In genomic region chr10:50624154-50624865, GRCh38 we compare ENCODE assay signal across 1 cellular context.
TF ChIP-seq lines count a peak whose summit lies in the region.

No MANE protein-coding gene starts in this region.

TF ChIP-seq in HEK293, 187 proteins besides CTCF, POLR2A, EP300 and RAD21 (continued from another document):
- TF ChIP-seq, protein P1, sequence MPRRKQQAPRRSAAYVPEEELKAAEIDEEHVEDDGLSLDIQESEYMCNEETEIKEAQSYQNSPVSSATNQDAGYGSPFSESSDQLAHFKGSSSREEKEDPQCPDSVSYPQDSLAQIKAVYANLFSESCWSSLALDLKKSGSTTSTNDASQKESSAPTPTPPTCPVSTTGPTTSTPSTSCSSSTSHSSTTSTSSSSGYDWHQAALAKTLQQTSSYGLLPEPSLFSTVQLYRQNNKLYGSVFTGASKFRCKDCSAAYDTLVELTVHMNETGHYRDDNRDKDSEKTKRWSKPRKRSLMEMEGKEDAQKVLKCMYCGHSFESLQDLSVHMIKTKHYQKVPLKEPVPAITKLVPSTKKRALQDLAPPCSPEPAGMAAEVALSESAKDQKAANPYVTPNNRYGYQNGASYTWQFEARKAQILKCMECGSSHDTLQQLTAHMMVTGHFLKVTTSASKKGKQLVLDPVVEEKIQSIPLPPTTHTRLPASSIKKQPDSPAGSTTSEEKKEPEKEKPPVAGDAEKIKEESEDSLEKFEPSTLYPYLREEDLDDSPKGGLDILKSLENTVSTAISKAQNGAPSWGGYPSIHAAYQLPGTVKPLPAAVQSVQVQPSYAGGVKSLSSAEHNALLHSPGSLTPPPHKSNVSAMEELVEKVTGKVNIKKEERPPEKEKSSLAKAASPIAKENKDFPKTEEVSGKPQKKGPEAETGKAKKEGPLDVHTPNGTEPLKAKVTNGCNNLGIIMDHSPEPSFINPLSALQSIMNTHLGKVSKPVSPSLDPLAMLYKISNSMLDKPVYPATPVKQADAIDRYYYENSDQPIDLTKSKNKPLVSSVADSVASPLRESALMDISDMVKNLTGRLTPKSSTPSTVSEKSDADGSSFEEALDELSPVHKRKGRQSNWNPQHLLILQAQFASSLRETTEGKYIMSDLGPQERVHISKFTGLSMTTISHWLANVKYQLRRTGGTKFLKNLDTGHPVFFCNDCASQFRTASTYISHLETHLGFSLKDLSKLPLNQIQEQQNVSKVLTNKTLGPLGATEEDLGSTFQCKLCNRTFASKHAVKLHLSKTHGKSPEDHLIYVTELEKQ (tag by site-specific recombination; IDR thresholded peaks at IDR 0.05; ENCODE audit: borderline replicate concordance) = no peak
- TF ChIP-seq ZSCAN30 (tag by site-specific recombination; IDR thresholded peaks at IDR 0.05) (0 out of 2 replicates have a peak, but pooled peaks have one; percentile 76), ZFP69B (tag by site-specific recombination; IDR thresholded peaks at IDR 0.05) (peak; percentile 97), ZNF692 (tag by site-specific recombination; IDR thresholded peaks at IDR 0.05) (peak; percentile 97), ZNF37A (tag by site-specific recombination; IDR thresholded peaks at IDR 0.05) (no peak), ZNF473 (tag by site-specific recombination; IDR thresholded peaks at IDR 0.05) (no peak), ZNF48 (tag by site-specific recombination; IDR thresholded peaks at IDR 0.05) (no peak), ZNF449 (tag by site-specific recombination; IDR thresholded peaks at IDR 0.05) (no peak; the same call in 1 of the 2 replicates), ZFP41 (tag by site-specific recombination; IDR thresholded peaks at IDR 0.05; ENCODE audit: borderline replicate concordance) (no peak), ZNF660 (tag by site-specific recombination; IDR thresholded peaks at IDR 0.05) (peak; percentile 39; the same call in 1 of the 2 replicates), EGR2 (tag by site-specific recombination; IDR thresholded peaks at IDR 0.05; ENCODE audit: low read depth) (no peak), ZNF521 (tag by site-specific recombination; IDR thresholded peaks at IDR 0.05) (no peak)
- TF ChIP-seq, protein P2, sequence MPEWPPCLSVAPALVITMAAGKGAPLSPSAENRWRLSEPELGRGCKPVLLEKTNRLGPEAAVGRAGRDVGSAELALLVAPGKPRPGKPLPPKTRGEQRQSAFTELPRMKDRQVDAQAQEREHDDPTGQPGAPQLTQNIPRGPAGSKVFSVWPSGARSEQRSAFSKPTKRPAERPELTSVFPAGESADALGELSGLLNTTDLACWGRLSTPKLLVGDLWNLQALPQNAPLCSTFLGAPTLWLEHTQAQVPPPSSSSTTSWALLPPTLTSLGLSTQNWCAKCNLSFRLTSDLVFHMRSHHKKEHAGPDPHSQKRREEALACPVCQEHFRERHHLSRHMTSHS (tag by site-specific recombination; IDR thresholded peaks at IDR 0.05) = no peak
- TF ChIP-seq, protein P3, sequence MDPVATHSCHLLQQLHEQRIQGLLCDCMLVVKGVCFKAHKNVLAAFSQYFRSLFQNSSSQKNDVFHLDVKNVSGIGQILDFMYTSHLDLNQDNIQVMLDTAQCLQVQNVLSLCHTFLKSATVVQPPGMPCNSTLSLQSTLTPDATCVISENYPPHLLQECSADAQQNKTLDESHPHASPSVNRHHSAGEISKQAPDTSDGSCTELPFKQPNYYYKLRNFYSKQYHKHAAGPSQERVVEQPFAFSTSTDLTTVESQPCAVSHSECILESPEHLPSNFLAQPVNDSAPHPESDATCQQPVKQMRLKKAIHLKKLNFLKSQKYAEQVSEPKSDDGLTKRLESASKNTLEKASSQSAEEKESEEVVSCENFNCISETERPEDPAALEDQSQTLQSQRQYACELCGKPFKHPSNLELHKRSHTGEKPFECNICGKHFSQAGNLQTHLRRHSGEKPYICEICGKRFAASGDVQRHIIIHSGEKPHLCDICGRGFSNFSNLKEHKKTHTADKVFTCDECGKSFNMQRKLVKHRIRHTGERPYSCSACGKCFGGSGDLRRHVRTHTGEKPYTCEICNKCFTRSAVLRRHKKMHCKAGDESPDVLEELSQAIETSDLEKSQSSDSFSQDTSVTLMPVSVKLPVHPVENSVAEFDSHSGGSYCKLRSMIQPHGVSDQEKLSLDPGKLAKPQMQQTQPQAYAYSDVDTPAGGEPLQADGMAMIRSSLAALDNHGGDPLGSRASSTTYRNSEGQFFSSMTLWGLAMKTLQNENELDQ (tag by site-specific recombination; IDR thresholded peaks at IDR 0.05; ENCODE audit: low read depth) = no peak
